In the genomic region with DNA sequence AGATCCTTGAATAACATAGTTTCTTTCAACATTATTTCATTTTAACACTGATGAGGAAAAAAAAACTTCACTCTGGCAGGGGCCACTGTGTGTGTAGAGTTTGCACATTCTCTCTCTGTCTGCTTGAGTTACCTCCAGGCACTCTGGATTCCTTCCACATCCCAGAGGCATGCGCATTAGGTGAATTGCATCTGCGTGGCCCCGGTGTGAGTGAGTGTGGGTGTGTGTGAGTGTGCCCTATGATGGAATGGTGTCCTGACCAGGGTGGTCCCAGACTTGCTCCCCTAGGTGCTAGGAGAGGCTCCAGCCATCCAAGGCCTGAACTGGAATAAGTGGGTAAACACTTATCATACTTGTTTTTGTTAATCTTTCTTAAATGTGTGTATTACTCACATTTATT, we compare ENCODE assay signal across 17 cellular contexts.
"Had no signal": no experiment of that assay in that cellular context is flagged by ENCODE, and none has a peak within 500 bp of the region (broad histone marks: within the 10 kb centered on the region; RNA-seq: fewer than 3 reads in every experiment).

No MANE protein-coding gene starts in this region.

- H3K9me3 ChIP-seq: ovary, psoas muscle, sigmoid colon, thoracic aorta, transverse colon had no signal

- H3K36me3 ChIP-seq: ovary, sigmoid colon, thoracic aorta, transverse colon had no signal

- ATAC-seq: naive thymus-derived CD4-positive, alpha-beta T cell; psoas muscle; right cardiac atrium; stimulated activated naive B cell treated with anti-CD40 and anti-IgM and Interleukin-4, amounts not matched to agents 10 μg/mL and 1 μg/mL and 100 μg/mL, for 72 hours had no signal

- H3K27ac ChIP-seq: dorsolateral prefrontal cortex, ovary, psoas muscle, sigmoid colon, thoracic aorta, transverse colon had no signal

- DNase-seq: dorsolateral prefrontal cortex; effector CD4-positive, alpha-beta T cell; hypothalamus; immature natural killer cell; mesendoderm; midbrain; naive thymus-derived CD4-positive, alpha-beta T cell; nephron progenitor cell; occipital lobe; ovary; psoas muscle; right cardiac atrium; sigmoid colon; stimulated activated CD4-positive, alpha-beta T cell treated with anti-CD3 and anti-CD28 coated beads, Interleukin-2, amount 100 ng/mL, for 48 hours; stimulated activated naive B cell treated with anti-CD40 and anti-IgM and Interleukin-4, amounts not matched to agents 10 μg/mL and 1 μg/mL and 100 μg/mL, for 72 hours; transverse colon had no signal

- H3K27me3 ChIP-seq: dorsolateral prefrontal cortex, ovary, sigmoid colon, transverse colon had no signal

- H3K4me3 ChIP-seq: dorsolateral prefrontal cortex, ovary, psoas muscle, sigmoid colon, thoracic aorta, transverse colon had no signal

- H3K4me1 ChIP-seq: psoas muscle, sigmoid colon, transverse colon had no signal
